ENCODE assay signal across 8 cellular contexts in the genomic region with DNA sequence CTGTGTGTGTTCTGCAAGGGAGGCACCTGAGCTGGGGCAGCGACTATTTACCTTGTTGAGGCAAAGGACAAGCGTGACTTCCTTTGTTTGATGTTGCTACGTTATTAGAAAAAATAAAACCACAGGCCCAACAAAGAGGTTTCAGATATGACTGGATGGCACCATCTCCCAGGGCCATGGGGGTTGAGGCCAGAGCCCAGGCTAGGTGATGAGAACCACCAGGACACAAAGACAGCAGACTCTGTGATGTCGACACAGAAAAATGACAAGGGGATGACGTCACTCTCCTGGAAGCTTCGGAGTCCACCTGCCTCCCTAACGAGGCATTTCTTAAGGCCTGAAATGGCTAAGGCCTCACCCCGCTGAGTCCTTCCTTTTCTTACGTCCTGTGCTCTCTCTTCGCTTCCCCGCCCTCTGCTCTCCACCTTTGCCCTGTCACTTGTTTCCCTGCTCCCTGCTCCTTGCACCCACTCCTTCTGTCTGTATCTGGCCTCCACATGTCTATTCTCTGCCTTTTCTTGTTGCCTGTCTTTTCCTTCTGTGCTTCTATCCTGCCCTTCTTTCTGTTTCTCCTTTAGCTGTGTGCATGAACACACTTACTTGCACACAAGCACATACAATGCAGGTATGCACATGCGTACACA.
DNase-seq lines count a peak whose midpoint lies in the region; ATAC-seq and TF ChIP-seq lines count a peak whose summit lies in the region.

No MANE protein-coding gene starts in this region.

- intact Hi-C loops in CD8-positive, alpha-beta T cell (cut with DNase I, micrococcal nuclease): loop anchor here (5.0 to 10.0 kb wide), 4 partner anchors 108 to 977 kb away; a partner anchor contains a TSS

- peaks cover 37% of the 10 kb centered on the region for H3K4me1 Mint-ChIP-seq in CD8-positive, alpha-beta T cell (ENCODE audit: low read depth)
- H3K4me1 Mint-ChIP-seq in activated naive CD8-positive, alpha-beta T cell treated with anti-CD3 and anti-CD28 coated beads for 36 hours: peaks cover 31% of the 10 kb centered on the region
- H3K4me1 Mint-ChIP-seq in progenitor cell of endocrine pancreas (ENCODE audit: low read depth): peaks cover 32% of the 10 kb centered on the region

- H3K27me3 ChIP-seq in CD8-positive, alpha-beta T cell (ENCODE audit: insufficient read depth, low read length): no peaks in the 10 kb centered on the region

- POLR2A ChIA-PET in CD8-positive, alpha-beta T cell (lab: Charles Lee): interaction anchor here (0.8 to 1.4 kb wide), 2 partner anchors 11 to 861 kb away, joined by 3 to 6 read pairs; a partner anchor contains a TSS

- H3K9me3 ChIP-seq in CD8-positive, alpha-beta T cell (ENCODE audit: low read length): no peaks in the 10 kb centered on the region

- peaks cover 9% of the 10 kb centered on the region for H3K27me3 Mint-ChIP-seq in CD8-positive, alpha-beta T cell (ENCODE audit: low read depth)
- H3K27me3 Mint-ChIP-seq in activated naive CD8-positive, alpha-beta T cell treated with anti-CD3 and anti-CD28 coated beads for 36 hours: peaks cover 23% of the 10 kb centered on the region
- H3K27me3 Mint-ChIP-seq in progenitor cell of endocrine pancreas: no peaks in the 10 kb centered on the region

- H3K27ac Mint-ChIP-seq in CD8-positive, alpha-beta T cell: peak overlapping the region; percentile 83
- no peak overlapping the region for H3K27ac Mint-ChIP-seq in activated naive CD8-positive, alpha-beta T cell treated with anti-CD3 and anti-CD28 coated beads for 36 hours
- peak overlapping the region; percentile 84 for H3K27ac Mint-ChIP-seq in progenitor cell of endocrine pancreas

- no peak for TF ChIP-seq CTCF in CD8-positive, alpha-beta T cell (IDR thresholded peaks at IDR 0.05)
- no peak for TF ChIP-seq CTCF in progenitor cell of endocrine pancreas (IDR thresholded peaks at IDR 0.05; ENCODE audit: unreplicated experiment)

- H3K36me3 Mint-ChIP-seq in CD8-positive, alpha-beta T cell: no peaks in the 10 kb centered on the region
- H3K36me3 Mint-ChIP-seq in activated naive CD8-positive, alpha-beta T cell treated with anti-CD3 and anti-CD28 coated beads for 36 hours: peaks cover 5% of the 10 kb centered on the region
- H3K36me3 Mint-ChIP-seq in progenitor cell of endocrine pancreas (ENCODE audit: insufficient read depth): no peaks in the 10 kb centered on the region

- peak overlapping the region; percentile 20 for H3K27ac ChIP-seq in CD8-positive, alpha-beta T cell (ENCODE audit: low read depth, low read length)

- CTCF ChIA-PET in CD8-positive, alpha-beta T cell (lab: Charles Lee): no interaction called here

- H3K36me3 ChIP-seq in CD8-positive, alpha-beta T cell (ENCODE audit: insufficient read depth, low read length): no peaks in the 10 kb centered on the region

- peak; percentile 22 for ATAC-seq in CD8-positive, alpha-beta T cell
- peak; percentile 26 for ATAC-seq in GM19351 (IDR thresholded peaks at IDR 0.05; ENCODE audit: unreplicated experiment)

- peak overlapping the region; percentile 46 for H3K4me3 Mint-ChIP-seq in CD8-positive, alpha-beta T cell
- no peak overlapping the region for H3K4me3 Mint-ChIP-seq in activated naive CD8-positive, alpha-beta T cell treated with anti-CD3 and anti-CD28 coated beads for 36 hours
- H3K4me3 Mint-ChIP-seq in progenitor cell of endocrine pancreas (ENCODE audit: low read depth): no peak overlapping the region

- peaks cover 36% of the 10 kb centered on the region for H3K4me1 ChIP-seq in CD8-positive, alpha-beta T cell (ENCODE audit: insufficient read depth, low read length)

- peaks cover 3% of the 10 kb centered on the region for H3K9me3 Mint-ChIP-seq in CD8-positive, alpha-beta T cell
- peaks cover 24% of the 10 kb centered on the region for H3K9me3 Mint-ChIP-seq in activated naive CD8-positive, alpha-beta T cell treated with anti-CD3 and anti-CD28 coated beads for 36 hours
- H3K9me3 Mint-ChIP-seq in progenitor cell of endocrine pancreas (ENCODE audit: low read depth): no peaks in the 10 kb centered on the region

- peak in 5 of 7 experiments; percentile 13 to 63 (median 34) for DNase-seq in CD8-positive, alpha-beta T cell
- DNase-seq in NCI-H2029 (lab: John Stamatoyannopoulos, UW) (peak; percentile 77), progenitor cell of endocrine pancreas (ENCODE audit: low spot score, unreplicated experiment) (no peak), amygdala (lab: John Stamatoyannopoulos, UW) (no peak), hippocampal formation (lab: John Stamatoyannopoulos, UW) (no peak), NCI-H1105 (lab: John Stamatoyannopoulos, UW) (no peak)
- peak; percentile 8 for DNase-seq in activated naive CD8-positive, alpha-beta T cell treated with anti-CD3 and anti-CD28 coated beads for 36 hours

- no peak overlapping the region for H3K4me3 ChIP-seq in CD8-positive, alpha-beta T cell (ENCODE audit: low read depth, low read length)

Comparison
In these comparisons a context has a peak if more than half of its experiments do, and no peak if none do; other contexts are left out.
1. DNase-seq: peak in CD8-positive, alpha-beta T cell (5 of 7), NCI-H2029 (single experiment) and activated naive CD8-positive, alpha-beta T cell treated with anti-CD3 and anti-CD28 coated beads for 36 hours (single experiment); none in progenitor cell of endocrine pancreas (single experiment), amygdala (0 of 56), hippocampal formation (0 of 2) and NCI-H1105 (single experiment).